In genomic region chr3:111863942-111864341, GRCh38 we compare ENCODE assay signal across 14 cellular contexts. TPM values are rescaled to one million over a fixed set of nuclear protein-coding genes. Genes with fewer than 3 reads are reported as not detected.
DNase-seq lines count a peak whose midpoint lies in the region; ATAC-seq and TF ChIP-seq lines count a peak whose summit lies in the region.
"Had no signal": no experiment of that assay in that cellular context is flagged by ENCODE, and none has a peak within 500 bp of the region (broad histone marks: within the 10 kb centered on the region; RNA-seq: fewer than 3 reads in every experiment).

No MANE protein-coding gene starts in this region.

- H3K27me3 Mint-ChIP-seq in HFFc6 (ENCODE audit: insufficient read depth): peaks cover 2% of the 10 kb centered on the region
- peaks cover 0 to 13% (median 5%) of the 10 kb centered on the region in 3 donors for H3K27me3 Mint-ChIP-seq in immature natural killer cell (ENCODE audit: low read depth in 3 of 3)

- POLR2A ChIA-PET in A673 (lab: Charles Lee; ENCODE audit: low non-redundant PET): no interaction called here

- DNase-seq in HFFc6: no peak
- no peak for DNase-seq in SJSA1 (ENCODE audit: low read depth in 1 of 2, low spot score in 2 of 2)
- DNase-seq in immature natural killer cell: no peak
- no peak for DNase-seq in OCI-M2 (lab: John Stamatoyannopoulos, UW; ENCODE audit: unreplicated experiment)
- DNase-seq in NCI-H345 treated with DMSO at 0.1 percent for 48 hours (lab: John Stamatoyannopoulos, UW; ENCODE audit: unreplicated experiment): no peak
- DNase-seq in A673 (ENCODE audit: low spot score): no peak
- DNase-seq: activated CD4-positive, CD25-positive, alpha-beta regulatory T cell treated with anti-CD3 and anti-CD28 coated beads, Interleukin-2, amount 50 U/mL, for 72 hours; CD4-positive, alpha-beta memory T cell; GDM1; small intestine; T-cell had no signal

- peak overlapping the region; percentile 73 for H3K4me3 Mint-ChIP-seq in HFFc6
- peak overlapping the region in 2 of 5 donors; percentile 9 to 19 for H3K4me3 Mint-ChIP-seq in immature natural killer cell
- H3K4me3 Mint-ChIP-seq: dendritic cell treated with granulocyte-macrophage colony-stimulating factor and Interleukin-4, amounts not matched to agents 40 ng/mL and 50 ng/mL, for 4 days; T-cell had no signal

- no peak overlapping the region for H3K4me3 ChIP-seq in SJSA1
- no peak overlapping the region for H3K4me3 ChIP-seq in skeletal muscle tissue (ENCODE audit: low read length in 3 of 3)
- no peak overlapping the region for H3K4me3 ChIP-seq in A673 (ENCODE audit: low read depth, low read length, poor library complexity, severe bottlenecking)

- intact Hi-C loops in A673 (cut with micrococcal nuclease; ENCODE audit: unreplicated experiment): no loop called here

- H3K36me3 Mint-ChIP-seq in HFFc6 (ENCODE audit: low read depth): peaks cover 10% of the 10 kb centered on the region; the same call in 1 of the 2 replicates
- H3K36me3 Mint-ChIP-seq in immature natural killer cell: no peaks in the 10 kb centered on the region
- H3K36me3 Mint-ChIP-seq: T-cell had no signal

- TF ChIP-seq CTCF in HFFc6 (IDR thresholded peaks at IDR 0.05) (no peak), A673 (conservative IDR thresholded peaks at IDR 0.05; ENCODE audit: low read depth, low read length) (no peak)

- H3K27ac Mint-ChIP-seq in HFFc6: peak overlapping the region; percentile 90
- peak overlapping the region in 4 of 6 donors; percentile 6 to 69 (median 24) for H3K27ac Mint-ChIP-seq in immature natural killer cell
- H3K27ac Mint-ChIP-seq: dendritic cell treated with granulocyte-macrophage colony-stimulating factor and Interleukin-4, amounts not matched to agents 40 ng/mL and 50 ng/mL, for 4 days; T-cell had no signal

- H3K9me3 ChIP-seq in SJSA1 (replicated peaks) (no peaks in the 10 kb centered on the region), skeletal muscle tissue (ENCODE audit: control insufficient read depth in 3 of 3, low read length in 3 of 3) (no peaks in the 10 kb centered on the region), A673 (ENCODE audit: low read depth, low read length, poor library complexity, severe bottlenecking) (no peaks in the 10 kb centered on the region)

- H3K4me1 ChIP-seq in SJSA1 (replicated peaks) (peaks cover 54% of the 10 kb centered on the region), skeletal muscle tissue (ENCODE audit: control insufficient read depth in 3 of 3, insufficient read depth in 3 of 3, low read length in 3 of 3) (peaks cover 15 to 20% (median 15%) of the 10 kb centered on the region in 3 donors), A673 (ENCODE audit: insufficient read depth, low read length, poor library complexity, severe bottlenecking) (peaks cover 44% of the 10 kb centered on the region)

- H3K4me1 Mint-ChIP-seq in HFFc6 (ENCODE audit: low read depth): peaks cover 76% of the 10 kb centered on the region
- peaks cover 61 to 64% of the 10 kb centered on the region in 2 donors for H3K4me1 Mint-ChIP-seq in immature natural killer cell

- H3K27me3 ChIP-seq in SJSA1 (replicated peaks): no peaks in the 10 kb centered on the region
- peaks cover 3 to 26% (median 21%) of the 10 kb centered on the region in 3 donors for H3K27me3 ChIP-seq in skeletal muscle tissue (ENCODE audit: control insufficient read depth in 3 of 3, insufficient read depth in 3 of 3, low read length in 3 of 3)
- no peaks in the 10 kb centered on the region for H3K27me3 ChIP-seq in A673 (replicated peaks; ENCODE audit: insufficient read depth, low read depth, low read length, poor library complexity)

- CTCF ChIA-PET in A673 (lab: Charles Lee): no interaction called here

- H3K36me3 ChIP-seq in SJSA1 (peaks cover 27% of the 10 kb centered on the region), skeletal muscle tissue (ENCODE audit: control insufficient read depth in 3 of 3, insufficient read depth in 3 of 3, low read length in 3 of 3) (no peaks in the 10 kb centered on the region), A673 (ENCODE audit: insufficient read depth, low read length, poor library complexity, severe bottlenecking) (no peaks in the 10 kb centered on the region)

- no TSS peak for BruUV-seq in A673 (replicated peaks; lab: Mats Ljungman, UMichigan)

- ATAC-seq in HG03521 (IDR thresholded peaks at IDR 0.05; ENCODE audit: unreplicated experiment): no peak
- ATAC-seq: T-cell had no signal

- peak overlapping the region; percentile 80 for H3K27ac ChIP-seq in SJSA1
- H3K27ac ChIP-seq in skeletal muscle tissue (ENCODE audit: low read depth, low read length): peak overlapping the region; percentile 64
- no peak overlapping the region for H3K27ac ChIP-seq in A673 (ENCODE audit: low read depth, low read length, poor library complexity, severe bottlenecking)

- no peaks in the 10 kb centered on the region for H3K9me3 Mint-ChIP-seq in HFFc6
- H3K9me3 Mint-ChIP-seq in immature natural killer cell: no peaks in the 10 kb centered on the region
- H3K9me3 Mint-ChIP-seq: CD4-positive, alpha-beta memory T cell; dendritic cell treated with granulocyte-macrophage colony-stimulating factor and Interleukin-4, amounts not matched to agents 40 ng/mL and 50 ng/mL, for 4 days; T-cell had no signal

- H3K9ac ChIP-seq in skeletal muscle tissue (ENCODE audit: low read depth in 1 of 3, low read length in 3 of 3): no peak overlapping the region

RNA-seq across cellular contexts. Expression of gene PHLDB2, which starts 4.9 kb away (rescaled TPM):
- 10 to 100 TPM; 35.4 to 55.9 (median 37.6) TPM for total RNA-seq in HFFc6 (2021; fragmentation: NEBNext Ultra II Directional; extraction: Animal tissue kit (Norgen Biotek cat#: 25700))
- total RNA-seq in SJSA1 (2014; rRNA removed; shearing (Covaris generic)): 29.3 and 40.5 TPM in 2 replicates
- 10 to 100 TPM in 2 of 3 donors, 1 to 10 TPM in 1; 8.2 to 24.8 (median 11.2) TPM for polyA plus RNA-seq in immature natural killer cell
- total RNA-seq in skeletal muscle tissue: 54.3 TPM
- total RNA-seq in A673 (2021): 11.7 and 13.1 TPM in 2 replicates
